Comparison of ENCODE assay signal across 35 cellular contexts in genomic region chr16:2285731-2286191, GRCh38. TPM values are rescaled to one million over a fixed set of nuclear protein-coding genes. Genes with fewer than 3 reads are reported as not detected.
"Had no signal": no experiment of that assay in that cellular context is flagged by ENCODE, and none has a peak within 500 bp of the region (broad histone marks: within the 10 kb centered on the region; RNA-seq: fewer than 3 reads in every experiment).

No MANE protein-coding gene starts in this region.

- H3K4me1 Mint-ChIP-seq: activated CD4-positive, alpha-beta T cell treated with anti-CD3 and anti-CD28 coated beads for 36 hours; activated CD4-positive, alpha-beta T cell treated with anti-CD3 and anti-CD28 coated beads, Interleukin-2, amount 10 ng/mL, durations not matched to agents 7 days and 5 days; activated naive CD4-positive, alpha-beta T cell treated with anti-CD3 and anti-CD28 coated beads, Interleukin-2, amount 10 ng/mL, durations not matched to agents 7 days and 5 days; activated naive CD8-positive, alpha-beta T cell treated with anti-CD3 and anti-CD28 coated beads, Interleukin-2, amount 50 U/mL, for 24 hours; brain; WTC11 had no signal

- H3K27ac ChIP-seq: Peyer's patch, SJSA1 had no signal

- H3K9ac ChIP-seq: SK-N-SH had no signal

- H3K9me3 Mint-ChIP-seq: activated CD4-positive, alpha-beta T cell treated with anti-CD3 and anti-CD28 coated beads, Interleukin-2, amount 10 ng/mL, durations not matched to agents 7 days and 5 days; activated naive CD4-positive, alpha-beta T cell treated with anti-CD3 and anti-CD28 coated beads, Interleukin-2, amount 10 ng/mL, durations not matched to agents 7 days and 5 days; activated naive CD8-positive, alpha-beta T cell treated with anti-CD3 and anti-CD28 coated beads, Interleukin-2, amount 50 U/mL, for 24 hours; activated T-cell treated with anti-CD3 and anti-CD28 coated beads, Interleukin-2, amount 50 U/mL, for 4 hours; activated T-helper 1 cell treated with anti-CD3 and anti-CD28 coated beads, Interleukin-12 subunit alpha, Interleukin-12 subunit beta, Interleukin-2, Interleukin-4 antibody, amounts not matched to agents 30 ng/mL and 10 ng/mL and 1 ng/mL, durations not matched to agents 14 hours and 24 hours and 36 hours; brain; T-helper 1 cell treated with Interleukin-12 subunit alpha and Interleukin-12 subunit beta and Interleukin-4 antibody, amounts not matched to agents 30 μg/mL and 1 μg/mL, for 36 hours; T-helper 2 cell treated with Interferon-gamma antibody and Interleukin-4, amounts not matched to agents 5 μg/mL and 100 μg/mL, for 36 hours; WTC11 had no signal

- H3K4me3 ChIP-seq: MG63, Peyer's patch, SJSA1 had no signal

- H3K36me3 Mint-ChIP-seq: activated naive CD4-positive, alpha-beta T cell treated with anti-CD3 and anti-CD28 coated beads, Interleukin-2, amount 10 ng/mL, durations not matched to agents 7 days and 5 days; activated naive CD8-positive, alpha-beta T cell; WTC11 had no signal

- H3K4me3 Mint-ChIP-seq: activated CD4-positive, alpha-beta T cell treated with anti-CD3 and anti-CD28 coated beads for 36 hours; activated CD4-positive, alpha-beta T cell treated with anti-CD3 and anti-CD28 coated beads, Interleukin-2, amount 10 ng/mL, durations not matched to agents 7 days and 5 days; activated naive CD4-positive, alpha-beta T cell treated with anti-CD3 and anti-CD28 coated beads, Interleukin-2, amount 10 ng/mL, durations not matched to agents 7 days and 5 days; activated naive CD8-positive, alpha-beta T cell; activated naive CD8-positive, alpha-beta T cell treated with anti-CD3 and anti-CD28 coated beads, Interleukin-2, amount 50 U/mL, for 24 hours; activated T-cell treated with anti-CD3 and anti-CD28 coated beads, Interleukin-2, amount 50 U/mL, for 4 hours; activated T-helper 1 cell treated with anti-CD3 and anti-CD28 coated beads, Interleukin-12 subunit alpha, Interleukin-12 subunit beta, Interleukin-2, Interleukin-4 antibody, amounts not matched to agents 30 ng/mL and 10 ng/mL and 1 ng/mL, durations not matched to agents 14 hours and 24 hours and 36 hours; brain; T-helper 1 cell treated with Interleukin-12 subunit alpha and Interleukin-12 subunit beta and Interleukin-4 antibody, amounts not matched to agents 30 μg/mL and 1 μg/mL, for 36 hours; T-helper 2 cell treated with Interferon-gamma antibody and Interleukin-4, amounts not matched to agents 5 μg/mL and 100 μg/mL, for 36 hours; WTC11 had no signal

- H3K27ac Mint-ChIP-seq: activated CD4-positive, alpha-beta T cell treated with anti-CD3 and anti-CD28 coated beads for 36 hours; activated CD4-positive, alpha-beta T cell treated with anti-CD3 and anti-CD28 coated beads, Interleukin-2, amount 10 ng/mL, durations not matched to agents 7 days and 5 days; activated naive CD4-positive, alpha-beta T cell treated with anti-CD3 and anti-CD28 coated beads, Interleukin-2, amount 10 ng/mL, durations not matched to agents 7 days and 5 days; activated naive CD8-positive, alpha-beta T cell; activated naive CD8-positive, alpha-beta T cell treated with anti-CD3 and anti-CD28 coated beads, Interleukin-2, amount 50 U/mL, for 24 hours; activated T-helper 1 cell treated with anti-CD3 and anti-CD28 coated beads, Interleukin-12 subunit alpha, Interleukin-12 subunit beta, Interleukin-2, Interleukin-4 antibody, amounts not matched to agents 30 ng/mL and 10 ng/mL and 1 ng/mL, durations not matched to agents 14 hours and 24 hours and 36 hours; brain; T-helper 1 cell treated with Interleukin-12 subunit alpha and Interleukin-12 subunit beta and Interleukin-4 antibody, amounts not matched to agents 30 μg/mL and 1 μg/mL, for 36 hours; T-helper 2 cell treated with Interferon-gamma antibody and Interleukin-4, amounts not matched to agents 5 μg/mL and 100 μg/mL, for 36 hours; WTC11 had no signal

- H3K9me3 ChIP-seq: MG63, Peyer's patch, SJSA1, SK-N-SH had no signal

- FAIRE-seq: TTC549 had no signal

- H3K27me3 Mint-ChIP-seq: activated CD4-positive, alpha-beta T cell treated with anti-CD3 and anti-CD28 coated beads for 36 hours; activated CD4-positive, alpha-beta T cell treated with anti-CD3 and anti-CD28 coated beads, Interleukin-2, amount 10 ng/mL, durations not matched to agents 7 days and 5 days; activated naive CD4-positive, alpha-beta T cell treated with anti-CD3 and anti-CD28 coated beads, Interleukin-2, amount 10 ng/mL, durations not matched to agents 7 days and 5 days; activated naive CD8-positive, alpha-beta T cell; activated naive CD8-positive, alpha-beta T cell treated with anti-CD3 and anti-CD28 coated beads, Interleukin-2, amount 50 U/mL, for 24 hours; brain had no signal

- H3K36me3 ChIP-seq: MG63, Peyer's patch, SJSA1 had no signal

- DNase-seq: activated CD4-positive, alpha-beta T cell treated with anti-CD3 and anti-CD28 coated beads for 36 hours; activated CD4-positive, alpha-beta T cell treated with anti-CD3 and anti-CD28 coated beads, Interleukin-2, amount 10 ng/mL, durations not matched to agents 7 days and 5 days; activated CD4-positive, alpha-beta T cell treated with anti-CD3 and anti-CD28 coated beads, Interleukin-2, amount 50 U/mL, for 48 hours; activated CD8-positive, alpha-beta memory T cell treated with anti-CD3 and anti-CD28 coated beads, Interleukin-2, amount 50 U/mL, for 4 hours; activated effector memory CD4-positive, alpha-beta T cell treated with Interleukin-2 at 50 U/mL for 16 hours; activated naive CD4-positive, alpha-beta T cell treated with anti-CD3 and anti-CD28 coated beads, Interleukin-2, amount 10 ng/mL, durations not matched to agents 7 days and 5 days; activated naive CD8-positive, alpha-beta T cell treated with anti-CD3 and anti-CD28 coated beads, Interleukin-2, amount 50 U/mL, for 24 hours; activated T-cell treated with anti-CD3 and anti-CD28 coated beads for 4 hours; activated T-cell treated with anti-CD3 and anti-CD28 coated beads, Interleukin-2, amount 50 U/mL, for 4 hours; anterior cingulate cortex; central memory CD4-positive, alpha-beta T cell; Kasumi-1; MG63; NCI-H1048; NCI-H1105 treated with DMSO at 0.1 percent for 48 hours; NCI-H1436; NCI-H1694; NCI-H1930; NCI-H2081 treated with DMSO at 0.1 percent for 48 hours; NCI-H345; NCI-H524 treated with DMSO at 0.1 percent for 48 hours; NK-92 treated with Interleukin-12 subunit alpha and Interleukin-12 subunit beta, amount 100 ng/mL, for 24 hours; PC-3; Peyer's patch; RPMI8226; SHP77 treated with DMSO at 0.1 percent for 48 hours; SK-N-SH had no signal

- H3K27me3 ChIP-seq: MG63, Peyer's patch had no signal

- H3K4me1 ChIP-seq: Peyer's patch, SJSA1 had no signal

RNA-seq across cellular contexts. Expression of gene ABCA3, which starts 54.8 kb away (rescaled TPM):
- total RNA-seq: SJSA1 had no signal
